In genomic region chr9:129886226-129887174, GRCh38 we compare ENCODE assay signal across 8 cellular contexts. TPM values are rescaled to one million over a fixed set of nuclear protein-coding genes. Genes with fewer than 3 reads are reported as not detected.
DNase-seq lines count a peak whose midpoint lies in the region; ATAC-seq and TF ChIP-seq lines count a peak whose summit lies in the region.

No MANE protein-coding gene starts in this region.

- H3K4me3 Mint-ChIP-seq in activated naive CD8-positive, alpha-beta T cell treated with anti-CD3 and anti-CD28 coated beads for 36 hours: peak overlapping the region; percentile 92

- H3K27me3 Mint-ChIP-seq in activated naive CD8-positive, alpha-beta T cell treated with anti-CD3 and anti-CD28 coated beads for 36 hours: peaks cover 3% of the 10 kb centered on the region

- no peaks in the 10 kb centered on the region for H3K27me3 ChIP-seq in MM.1S (replicated peaks; ENCODE audit: insufficient read depth, low read length)
- H3K27me3 ChIP-seq in lower lobe of right lung (ENCODE audit: low read depth): no peaks in the 10 kb centered on the region

- H3K4me1 ChIP-seq in MM.1S (ENCODE audit: low read length): peaks cover 36% of the 10 kb centered on the region
- H3K4me1 ChIP-seq in lower lobe of right lung: peaks cover 70% of the 10 kb centered on the region

- TF ChIP-seq CTCF in MM.1S (IDR thresholded peaks at IDR 0.05; ENCODE audit: low read length) (peak; percentile 10), lower lobe of right lung (IDR thresholded peaks at IDR 0.05) (no peak)

- H3K9me3 Mint-ChIP-seq in activated naive CD8-positive, alpha-beta T cell treated with anti-CD3 and anti-CD28 coated beads for 36 hours: peaks cover 4% of the 10 kb centered on the region

- H3K9ac ChIP-seq in MM.1S (ENCODE audit: low read length): peak overlapping the region; percentile 94

- no peaks in the 10 kb centered on the region for H4K20me1 ChIP-seq in MM.1S (ENCODE audit: insufficient read depth, low read length)

- H3K4me1 Mint-ChIP-seq in activated naive CD8-positive, alpha-beta T cell treated with anti-CD3 and anti-CD28 coated beads for 36 hours: peaks cover 65% of the 10 kb centered on the region

- H3K9me2 ChIP-seq in MM.1S (replicated peaks; ENCODE audit: insufficient read depth, low read length): no peaks in the 10 kb centered on the region

- DNase-seq in AML-193 (lab: John Stamatoyannopoulos, UW) (peak; percentile 42 to 59), MM.1S (peak; percentile 58), lower lobe of right lung (no peak), NCI-H187 treated with DMSO at 0.1 percent for 48 hours (lab: John Stamatoyannopoulos, UW) (no peak), NCI-H82 treated with DMSO at 0.1 percent for 48 hours (lab: John Stamatoyannopoulos, UW; ENCODE audit: unreplicated experiment) (no peak), T1000 (lab: John Stamatoyannopoulos, UW) (no peak)
- DNase-seq in activated naive CD8-positive, alpha-beta T cell treated with anti-CD3 and anti-CD28 coated beads for 36 hours: peak; percentile 78

- H3K4me3 ChIP-seq in MM.1S (ENCODE audit: low read length) (peak overlapping the region; percentile 65), lower lobe of right lung (peak overlapping the region; percentile 55)

- peak overlapping the region; percentile 91 for H3K4me2 ChIP-seq in MM.1S (ENCODE audit: low read depth, low read length)

- peak overlapping the region; percentile 100 for H3K27ac Mint-ChIP-seq in activated naive CD8-positive, alpha-beta T cell treated with anti-CD3 and anti-CD28 coated beads for 36 hours

- H3K9me3 ChIP-seq in MM.1S (replicated peaks; ENCODE audit: insufficient read depth, low read length) (no peaks in the 10 kb centered on the region), lower lobe of right lung (no peaks in the 10 kb centered on the region)

- H3K79me2 ChIP-seq in MM.1S (ENCODE audit: low read length): no peaks in the 10 kb centered on the region

- ATAC-seq in lower lobe of right lung: peak; percentile 0 to 1

- H3K36me3 Mint-ChIP-seq in activated naive CD8-positive, alpha-beta T cell treated with anti-CD3 and anti-CD28 coated beads for 36 hours: peaks cover 58% of the 10 kb centered on the region

- intact Hi-C loops in lower lobe of right lung (cut with DNase I): no loop called here

- H3K27ac ChIP-seq in MM.1S (ENCODE audit: low read length) (peak overlapping the region; percentile 99), lower lobe of right lung (peak overlapping the region; percentile 87), temporal lobe (ENCODE audit: low read depth, low read length) (peak overlapping the region; percentile 92)

- H3F3A ChIP-seq in MM.1S (ENCODE audit: insufficient read depth, low read length): peaks cover 45% of the 10 kb centered on the region

- peak overlapping the region; percentile 18; the same call in 1 of the 2 replicates for H2AFZ ChIP-seq in MM.1S (ENCODE audit: low read length)

- H3K36me3 ChIP-seq in MM.1S (replicated peaks; ENCODE audit: insufficient read depth, low read length): no peaks in the 10 kb centered on the region
- no peaks in the 10 kb centered on the region for H3K36me3 ChIP-seq in lower lobe of right lung

RNA-seq across cellular contexts. Expression of gene USP20, which starts 51.2 kb away (rescaled TPM):
- total RNA-seq in activated naive CD8-positive, alpha-beta T cell treated with anti-CD3 and anti-CD28 coated beads for 36 hours: 10 to 100 TPM; 51.1 to 55.4 TPM
- total RNA-seq in lower lobe of right lung: 27.0 TPM
- 16.0 TPM for total RNA-seq in temporal lobe

RNA-seq across cellular contexts. Expression of gene C9orf78, which starts 51.4 kb away (rescaled TPM):
- 10 to 100 TPM; 66.3 to 68.2 TPM for total RNA-seq in activated naive CD8-positive, alpha-beta T cell treated with anti-CD3 and anti-CD28 coated beads for 36 hours
- total RNA-seq in lower lobe of right lung (42.0 TPM), temporal lobe (35.7 TPM)

Comparison
In these comparisons a context has a peak if more than half of its experiments do, and no peak if none do; other contexts are left out.
1. DNase-seq: peak in AML-193 (2 of 2), MM.1S (single experiment) and activated naive CD8-positive, alpha-beta T cell treated with anti-CD3 and anti-CD28 coated beads for 36 hours (single experiment); none in lower lobe of right lung (single experiment), NCI-H187 treated with DMSO at 0.1 percent for 48 hours (single experiment), NCI-H82 treated with DMSO at 0.1 percent for 48 hours (single experiment) and T1000 (single experiment).
2. Peak in every context shown above with its lines, with median percentiles within 50 percentile points of each other: H3K27ac ChIP-seq.